8 cellular contexts compared by ENCODE assay signal in the genomic region with DNA sequence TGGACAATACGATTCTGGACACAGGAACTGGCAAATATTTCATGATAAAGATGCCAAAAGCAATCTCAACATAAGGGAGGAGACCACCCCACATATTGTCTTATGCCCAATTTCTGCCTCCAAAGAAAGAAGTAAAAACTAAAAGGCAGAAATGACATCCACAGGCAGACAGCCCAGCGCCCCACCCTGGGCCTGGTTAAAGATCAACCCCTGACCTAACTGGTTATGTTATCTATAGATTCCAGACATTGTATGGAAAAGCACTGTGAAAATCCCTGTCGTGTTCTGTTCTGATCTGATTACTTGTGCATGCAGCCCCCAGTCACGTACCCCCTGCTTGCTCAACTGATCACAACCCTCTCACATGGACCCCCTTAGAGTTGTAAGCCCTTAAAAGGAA. TPM values are rescaled to one million over a fixed set of nuclear protein-coding genes. Genes with fewer than 3 reads are reported as not detected.
DNase-seq lines count a peak whose midpoint lies in the region; ATAC-seq, FAIRE-seq and TF ChIP-seq lines count a peak whose summit lies in the region.
"Not testable (repeated sequence)": the region's sequence is repeated elsewhere in the genome, so short reads cannot be mapped to it uniquely, and the experiment has no call there.

No MANE protein-coding gene starts in this region.

- H3K23ac ChIP-seq in trophoblast cell (ENCODE audit: low read length): not testable (repeated sequence)

- peak overlapping the region; percentile 67 for H4K8ac ChIP-seq in trophoblast cell (ENCODE audit: low read depth, low read length)

- peak overlapping the region; percentile 93 for H3K27ac Mint-ChIP-seq in Caco-2 (ENCODE audit: unreplicated experiment)

- not testable (repeated sequence) for H3K79me2 ChIP-seq in K562 (ENCODE audit: control insufficient read depth, insufficient read depth, low read length); hepatocyte; HepG2 (ENCODE audit: insufficient read depth, low read length); trophoblast cell (ENCODE audit: control insufficient read depth, insufficient read depth, low read length, poor library complexity)

- H3K4ac ChIP-seq in trophoblast cell (ENCODE audit: low read depth, low read length): not testable (repeated sequence)

- not testable (repeated sequence) for H3K36me3 ChIP-seq in Caco-2 (ENCODE audit: control insufficient read depth, insufficient read depth, low read length); K562 (ENCODE audit: control insufficient read depth, insufficient read depth, low read length); hepatocyte (replicated peaks; ENCODE audit: insufficient read depth, low read depth); HepG2 (replicated peaks in 1 of 2; ENCODE audit: control insufficient read depth in 1 of 2, insufficient read depth in 2 of 2, low read length in 2 of 2); mucosa of descending colon (ENCODE audit: low read depth); trophoblast cell (ENCODE audit: control insufficient read depth in 1 of 2, insufficient read depth in 2 of 2, low read length in 2 of 2); small intestine (ENCODE audit: control insufficient read depth in 2 of 2, insufficient read depth in 2 of 2, low read length in 2 of 2)

- FAIRE-seq in K562 (lab: Jason Lieb, UNC); HepG2 (lab: Jason Lieb, UNC); small intestine (lab: Jason Lieb, UNC): not testable (repeated sequence)

- not testable (repeated sequence) for TF ChIP-seq RAD21 in K562 (CRISPR knock-in tag; conservative IDR thresholded peaks at IDR 0.05 in 1 of 2, IDR thresholded peaks at IDR 0.05 in 1 of 2); HepG2 (CRISPR knock-in tag; IDR thresholded peaks at IDR 0.05)

- peaks cover 15% of the 10 kb centered on the region for H3K9me3 ChIP-seq in Caco-2
- H3K9me3 ChIP-seq in K562 (replicated peaks; ENCODE audit: control insufficient read depth, insufficient read depth, low read depth, low read length); hepatocyte (ENCODE audit: low read depth); HepG2 (ENCODE audit: low read length); mucosa of descending colon; trophoblast cell (ENCODE audit: insufficient read depth, low read depth, low read length); small intestine (ENCODE audit: control insufficient read depth, low read depth): not testable (repeated sequence)

- not testable (repeated sequence) for H3K18ac ChIP-seq in trophoblast cell (ENCODE audit: low read length)

- 0% methylated on average over 4 of the region's 4 CpGs for WGBS in K562 (ENCODE audit: insufficient coverage, low coverage, missing lambda C conversion rate)
- WGBS in hepatocyte (ENCODE audit: low lambda C conversion rate, missing lambda C conversion rate): 66% methylated on average over 4 of the region's 4 CpGs
- WGBS in HepG2 (ENCODE audit: low lambda C conversion rate): 2% methylated on average over 4 of the region's 4 CpGs
- no CpG with 5 or more reads among the region's 4 CpGs for WGBS in trophoblast cell (ENCODE audit: extremely low coverage, insufficient coverage, insufficient read length)
- 16 to 58% (median 21%) methylated on average over 4 of the region's 4 CpGs for WGBS in small intestine, 3 donors

- in situ Hi-C loops in K562 (cut with MboI): loop anchor here (25.0 kb wide), 2 partner anchors 564 to 714 kb away; no protein-coding TSS in a partner anchor
- in situ Hi-C loops in HepG2 (cut with HindIII; ENCODE audit: extremely low pct_ligation_motif_present, low pct_unique_long_range_greater_than_20kb): not testable (repeated sequence)

- H3K27ac ChIP-seq in K562 (ENCODE audit: extremely low read depth, low read depth, low read length); HepG2 (ENCODE audit: extremely low read length, insufficient read depth, low read length); trophoblast cell (ENCODE audit: low read depth, low read length); small intestine (ENCODE audit: low read depth in 1 of 2, low read length in 1 of 2): not testable (repeated sequence)
- peak overlapping the region; percentile 76 for H3K27ac ChIP-seq in hepatocyte

- H2BK120ac ChIP-seq in trophoblast cell (ENCODE audit: insufficient read depth, low read length, poor library complexity): not testable (repeated sequence)

- not testable (repeated sequence) for H2AFZ ChIP-seq in K562 (ENCODE audit: low read depth, low read length); HepG2 (ENCODE audit: low read length); trophoblast cell (ENCODE audit: insufficient read depth, low read length, poor library complexity)
- peak overlapping the region; percentile 31 for H2AFZ ChIP-seq in hepatocyte

- not testable (repeated sequence) for H2BK12ac ChIP-seq in trophoblast cell (ENCODE audit: low read length)

- not testable (repeated sequence) for H2AK5ac ChIP-seq in trophoblast cell (ENCODE audit: low read length)

- H3K9me2 ChIP-seq in hepatocyte (replicated peaks; ENCODE audit: insufficient read depth): not testable (repeated sequence)

- H3K9ac ChIP-seq in K562 (ENCODE audit: insufficient read depth in 1 of 2, low read depth in 2 of 2, low read length in 2 of 2); HepG2 (ENCODE audit: insufficient read depth, low read depth, low read length); trophoblast cell (ENCODE audit: low read length): not testable (repeated sequence)

- not testable (repeated sequence) for H3K9me1 ChIP-seq in K562 (ENCODE audit: control insufficient read depth, insufficient read depth, low read length)

- not testable (repeated sequence) for H4K91ac ChIP-seq in trophoblast cell (ENCODE audit: low read depth, low read length)

- not testable (repeated sequence) for ATAC-seq in K562, HepG2, mucosa of descending colon

- peak overlapping the region; percentile 40 for H3K4me3 Mint-ChIP-seq in Caco-2 (ENCODE audit: unreplicated experiment)

- DNase-seq in Caco-2: peak; percentile 44 to 58
- DNase-seq in HT-29 (ENCODE audit: low spot score): peak; percentile 33
- DNase-seq in K562 (ENCODE audit: extremely low read depth in 1 of 4, low spot score in 3 of 4); hepatocyte (ENCODE audit: low spot score); HepG2 (ENCODE audit: low spot score): not testable (repeated sequence)
- DNase-seq in mucosa of descending colon: peak in 2 of 3 donors; percentile 58 to 74
- DNase-seq in trophoblast cell: peak in 1 of 2 donors; percentile 34
- DNase-seq in small intestine: peak; percentile 23

- H3K14ac ChIP-seq in trophoblast cell (ENCODE audit: low read length): not testable (repeated sequence)

- POLR2A ChIA-PET in Caco-2 (lab: Charles Lee); K562 (lab: Yijun Ruan, JAX); HepG2 (lab: Yijun Ruan, JAX): not testable (repeated sequence)

- not testable (repeated sequence) for H3K27me3 ChIP-seq in Caco-2 (replicated peaks; ENCODE audit: control insufficient read depth, insufficient read depth, low read length); K562 (ENCODE audit: control insufficient read depth in 2 of 2, insufficient read depth in 2 of 2, low read length in 2 of 2); hepatocyte; HepG2 (ENCODE audit: control insufficient read depth in 1 of 2, insufficient read depth in 2 of 2, low read length in 2 of 2); trophoblast cell (ENCODE audit: insufficient read depth, low read length); small intestine (ENCODE audit: control insufficient read depth in 2 of 2, insufficient read depth in 2 of 2, low read length in 2 of 2)

- not testable (repeated sequence) for TF ChIP-seq POLR2A in K562 (conservative IDR thresholded peaks at IDR 0.05); HepG2 (IDR thresholded peaks at IDR 0.05; ENCODE audit: insufficient read depth in 1 of 2, low read depth in 2 of 2, low read length in 2 of 2)

- not testable (repeated sequence) for H3K79me1 ChIP-seq in trophoblast cell (ENCODE audit: low read length)

- not testable (repeated sequence) for H4K12ac ChIP-seq in trophoblast cell (ENCODE audit: low read depth, low read length)

- TF ChIP-seq CTCF in Caco-2 (IDR thresholded peaks at IDR 0.05; ENCODE audit: insufficient read depth in 1 of 2, low read depth in 1 of 2, low read length in 1 of 2, severe bottlenecking in 1 of 2, unreplicated experiment in 1 of 2); K562 (IDR thresholded peaks at IDR 0.05 in 2 of 3, conservative IDR thresholded peaks at IDR 0.05 in 1 of 3; ENCODE audit: insufficient read depth in 2 of 3, low read depth in 1 of 3, low read length in 3 of 3); hepatocyte (IDR thresholded peaks at IDR 0.05; ENCODE audit: poor library complexity); HepG2 (CRISPR knock-in tag; IDR thresholded peaks at IDR 0.05); mucosa of descending colon (IDR thresholded peaks at IDR 0.05): not testable (repeated sequence)

- H3K4me1 Mint-ChIP-seq in Caco-2 (ENCODE audit: low read depth, unreplicated experiment): peaks cover 24% of the 10 kb centered on the region

- BruUV-seq in Caco-2 (replicated peaks; lab: Mats Ljungman, UMichigan); K562 (replicated peaks; lab: Mats Ljungman, UMichigan); HepG2 (replicated peaks; lab: Mats Ljungman, UMichigan): not testable (repeated sequence)

- peaks cover 20% of the 10 kb centered on the region for H3K9me3 Mint-ChIP-seq in Caco-2 (ENCODE audit: unreplicated experiment)

- H4K20me1 ChIP-seq in K562 (replicated peaks; ENCODE audit: control insufficient read depth, insufficient read depth, low read length); hepatocyte (ENCODE audit: insufficient read depth, poor library complexity, severe bottlenecking); HepG2 (ENCODE audit: insufficient read depth, low read length): not testable (repeated sequence)

- H3K4me1 ChIP-seq in Caco-2 (peaks cover 25% of the 10 kb centered on the region), HepG2 (ENCODE audit: insufficient read depth, low read length) (peaks cover 11% of the 10 kb centered on the region)
- H3K4me1 ChIP-seq in K562 (replicated peaks in 1 of 2; ENCODE audit: control insufficient read depth in 2 of 2, insufficient read depth in 2 of 2, low read length in 2 of 2); hepatocyte (ENCODE audit: insufficient read depth); mucosa of descending colon (ENCODE audit: low read depth); trophoblast cell (ENCODE audit: control insufficient read depth in 1 of 2, insufficient read depth in 2 of 2, low read length in 2 of 2); small intestine (ENCODE audit: control insufficient read depth in 2 of 2, insufficient read depth in 1 of 2, low read depth in 1 of 2, low read length in 1 of 2): not testable (repeated sequence)

- H3K4me2 ChIP-seq in K562 (ENCODE audit: insufficient read depth, low read length); trophoblast cell (ENCODE audit: low read length): not testable (repeated sequence)
- peak overlapping the region; percentile 56 for H3K4me2 ChIP-seq in hepatocyte
- peak overlapping the region; percentile 55 for H3K4me2 ChIP-seq in HepG2 (ENCODE audit: low read depth, low read length)

- not testable (repeated sequence) for H3K27me3 Mint-ChIP-seq in Caco-2 (ENCODE audit: insufficient read depth, unreplicated experiment)

- not testable (repeated sequence) for H3K4me3 ChIP-seq in Caco-2 (ENCODE audit: low read depth, low read length); K562; hepatocyte; HepG2 (replicated peaks in 1 of 3; ENCODE audit: insufficient read depth in 1 of 3, low read depth in 2 of 3, low read length in 3 of 3); mucosa of descending colon; trophoblast cell (ENCODE audit: low read depth, low read length); small intestine (ENCODE audit: low read depth in 1 of 2, low read length in 2 of 2)

- not testable (repeated sequence) for H2BK5ac ChIP-seq in trophoblast cell (ENCODE audit: low read depth, low read length, poor library complexity)

- CTCF ChIA-PET in Caco-2 (lab: Charles Lee); K562 (lab: Yijun Ruan, JAX; ENCODE audit: low intra/inter-chr PET ratio); HepG2 (lab: Yijun Ruan, JAX; ENCODE audit: low intra/inter-chr PET ratio, low total read pairs): not testable (repeated sequence)

- not testable (repeated sequence) for H3K36me3 Mint-ChIP-seq in Caco-2 (ENCODE audit: insufficient read depth, unreplicated experiment)

- TF ChIP-seq EP300 in K562 (IDR thresholded peaks at IDR 0.05; ENCODE audit: low read length); HepG2 (IDR thresholded peaks at IDR 0.05; ENCODE audit: low read depth in 2 of 2, low read length in 2 of 2); HepG2 (CRISPR knock-in tag; IDR thresholded peaks at IDR 0.05; ENCODE audit: borderline replicate concordance): not testable (repeated sequence)

- intact Hi-C loops in Caco-2 (cut with micrococcal nuclease; ENCODE audit: unreplicated experiment): loop anchor here (1.0 kb wide), 1 partner anchor 25 kb away; the partner anchor contains the start of gene CENPE
- intact Hi-C loops in K562 (cut with micrococcal nuclease); HepG2 (cut with micrococcal nuclease; ENCODE audit: unreplicated experiment); mucosa of descending colon (cut with DNase I, micrococcal nuclease): not testable (repeated sequence)

RNA-seq across cellular contexts. Expression of gene CENPE, which starts 25.4 kb away (rescaled TPM):
- total RNA-seq in Caco-2 (2022) (30.3 and 36.9 TPM in 2 replicates), K562 (2014; rRNA removed) (25.7 and 27.4 TPM in 2 replicates), K562 (2014; rRNA removed; fragmentation: Illumina TruSeq; extraction: Trizol) (53.2 and 63.2 TPM in 2 replicates), K562 (2015; rRNA removed; fragmentation: Illumina TruSeq; extraction: Trizol) (43.8 and 50.5 TPM in 2 replicates), K562 (2021) (36.7 and 38.8 TPM in 2 replicates), hepatocyte (4.9 and 6.3 TPM in 2 replicates), HepG2 (2016; rRNA removed; fragmentation: Illumina TruSeq; extraction: Trizol) (19.8 and 38.0 TPM in 2 replicates), mucosa of descending colon (1 to 10 TPM; 1.9 to 9.3 (median 2.8) TPM)
- 4.3 and 5.7 TPM in 2 replicates for total RNA-seq in HT-29 (2014; rRNA removed; shearing (Covaris generic))
- 23.9 and 124 TPM in 2 replicates for total RNA-seq in K562 (2011; cell fraction: chromatin; rRNA removed; ENCODE audit: low replicate concordance)
- total RNA-seq in K562 (2011; cell fraction: nucleolus; rRNA removed): 7.5 and 10.0 TPM in 2 replicates
- total RNA-seq in K562 (2011; cell fraction: nucleoplasm; rRNA removed): 32.5 and 49.3 TPM in 2 replicates
- polyA plus RNA-seq in K562 (2011; rRNA removed) (15.8 and 21.7 TPM in 2 replicates), K562 (2014; fragmentation: Illumina TruSeq; extraction: Trizol) (27.2 and 33.6 TPM in 2 replicates), K562 (2014; fragmentation: Nextera tagmentation; extraction: Ambion mirVana) (10 to 100 TPM in 1 of 2 experiments, 1 to 10 TPM in 1; 9.9 to 16.7 TPM), K562 (2014; rRNA removed) (21.6 and 25.3 TPM in 2 replicates), hepatocyte (1.2 and 4.3 TPM in 2 replicates), HepG2 (2011; rRNA removed) (1.1 and 2.1 TPM in 2 replicates), small intestine (1 to 10 TPM in 1 of 3 donors, under 1 TPM in 2; under 0.01 to 5.9 (median 0.45) TPM)
- 1.1 and 2.9 TPM in 2 replicates for polyA plus RNA-seq in K562 (2011; cell fraction: cytosol; rRNA removed)
- 9.8 and 17.8 TPM in 2 replicates for polyA plus RNA-seq in K562 (2011; cell fraction: nucleus; rRNA removed)
- polyA plus RNA-seq in K562 (2012): 15.9 and 22.1 TPM in 2 replicates
- polyA minus RNA-seq in K562 (2011; rRNA and poly(A)+ RNA removed): 58.4 and 78.6 TPM in 2 replicates
- polyA minus RNA-seq in K562 (2011; cell fraction: cytosol; rRNA and poly(A)+ RNA removed): 9.4 and 11.5 TPM in 2 replicates
- 40.3 and 62.6 TPM in 2 replicates for polyA minus RNA-seq in K562 (2011; cell fraction: nucleus; rRNA and poly(A)+ RNA removed)
- 1.2 and 1.5 TPM in 2 replicates for total RNA-seq in HepG2 (2016; cell fraction: cytosol; rRNA removed; fragmentation: Illumina TruSeq; extraction: Trizol; ENCODE audit: low read depth)
- total RNA-seq in HepG2 (2016; cell fraction: insoluble cytoplasmic fraction; rRNA removed; fragmentation: Illumina TruSeq; extraction: Trizol): 17.1 and 31.3 TPM in 2 replicates
- total RNA-seq in HepG2 (2016; cell fraction: membrane; rRNA removed; fragmentation: Illumina TruSeq; extraction: Trizol): 3.9 and 4.1 TPM in 2 replicates
- 39.1 and 41.0 TPM in 2 replicates for total RNA-seq in HepG2 (2016; cell fraction: nucleus; rRNA removed; fragmentation: Illumina TruSeq; extraction: Trizol)
- 0.63 and 0.66 TPM in 2 replicates for polyA plus RNA-seq in HepG2 (2011; cell fraction: cytosol; rRNA removed)
- polyA plus RNA-seq in HepG2 (2011; cell fraction: nucleus; rRNA removed): 1.4 and 2.0 TPM in 2 replicates
- 1.9 and 5.7 TPM in 2 replicates for polyA plus RNA-seq in HepG2 (2012)
- polyA plus RNA-seq in HepG2 (2016; cell fraction: cytosol; fragmentation: Illumina TruSeq; extraction: Trizol; ENCODE audit: low read depth): 0.17 and 0.21 TPM in 2 replicates
- polyA plus RNA-seq in HepG2 (2016; cell fraction: insoluble cytoplasmic fraction; fragmentation: Illumina TruSeq; extraction: Trizol; ENCODE audit: low read depth): 13.6 and 16.1 TPM in 2 replicates
- polyA plus RNA-seq in HepG2 (2016; cell fraction: membrane; fragmentation: Illumina TruSeq; extraction: Trizol; ENCODE audit: low read depth): 0.65 and 0.90 TPM in 2 replicates
- polyA plus RNA-seq in HepG2 (2016; cell fraction: nucleus; fragmentation: Illumina TruSeq; extraction: Trizol; ENCODE audit: insufficient read depth, low read depth): 23.5 and 24.3 TPM in 2 replicates
- 3.1 and 4.2 TPM in 2 replicates for polyA minus RNA-seq in HepG2 (2011; rRNA and poly(A)+ RNA removed; ENCODE audit: low replicate concordance)
- polyA minus RNA-seq in HepG2 (2011; cell fraction: cytosol; rRNA and poly(A)+ RNA removed): 2.8 and 4.2 TPM in 2 replicates
- 20.9 and 24.8 TPM in 2 replicates for polyA minus RNA-seq in HepG2 (2011; cell fraction: nucleus; rRNA and poly(A)+ RNA removed)
- polyA plus RNA-seq in trophoblast cell (2013): 16.1 and 16.9 TPM in 2 replicates
